ENCODE assay signal across 38 cellular contexts in the genomic region with DNA sequence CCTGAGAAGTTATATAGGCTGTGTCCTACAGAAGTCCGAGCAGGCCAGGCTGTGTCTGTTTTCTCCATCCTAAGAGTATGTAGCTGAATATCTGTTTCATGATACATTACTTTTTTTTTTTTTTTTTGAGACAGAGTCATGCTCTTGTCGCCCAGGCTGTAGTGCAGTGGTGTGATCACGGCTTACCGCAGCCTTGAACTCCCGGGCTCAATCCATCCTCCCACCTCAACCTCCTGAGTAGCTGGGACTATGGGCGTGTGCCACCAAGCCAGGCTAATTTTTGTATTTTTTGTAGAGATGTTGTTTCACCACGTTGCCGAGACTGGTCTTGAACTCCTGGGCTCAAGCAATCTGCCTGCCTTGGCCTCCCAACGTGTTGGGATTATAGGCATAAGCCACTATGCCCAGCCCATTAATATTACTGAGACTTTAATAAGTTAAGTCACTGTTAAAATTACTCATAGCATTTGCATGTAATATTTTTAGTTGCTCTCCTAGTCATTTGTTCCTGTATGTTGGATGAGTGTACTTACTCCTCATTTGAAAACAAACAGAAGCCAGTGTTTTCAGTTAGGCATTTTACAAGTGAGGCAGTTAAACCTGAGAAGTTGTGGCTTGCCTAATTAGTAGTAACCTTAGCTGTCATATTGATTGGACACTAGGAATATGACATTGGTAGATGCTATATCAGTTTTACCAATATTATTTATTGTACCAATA. TPM values are rescaled to one million over a fixed set of nuclear protein-coding genes. Genes with fewer than 3 reads are reported as not detected.
DNase-seq lines count a peak whose midpoint lies in the region; ATAC-seq, FAIRE-seq and TF ChIP-seq lines count a peak whose summit lies in the region.
"Had no signal": no experiment of that assay in that cellular context is flagged by ENCODE, and none has a peak within 500 bp of the region (broad histone marks: within the 10 kb centered on the region; RNA-seq: fewer than 3 reads in every experiment).

No MANE protein-coding gene starts in this region.

- intact Hi-C loops in adrenal gland (cut with DNase I): no loop called here

- no peaks in the 10 kb centered on the region for H3K27me3 ChIP-seq in adrenal gland
- H3K27me3 ChIP-seq: ascending aorta, heart left ventricle, neutrophil, right lobe of liver, stomach, thyroid gland had no signal

- H3K36me3 Mint-ChIP-seq in activated T-cell treated with anti-CD3 and anti-CD28 coated beads, Interleukin-2, amount 50 U/mL, for 24 hours (ENCODE audit: low read depth): peaks cover 94% of the 10 kb centered on the region
- peaks cover 39% of the 10 kb centered on the region for H3K36me3 Mint-ChIP-seq in memory B cell

- H3K4me3 ChIP-seq in adrenal gland: no peak overlapping the region
- H3K4me3 ChIP-seq: A549, ascending aorta, GM12878, heart left ventricle, left ventricle myocardium inferior, right lobe of liver, stomach, thyroid gland had no signal

- H3K27ac ChIP-seq in adrenal gland: peak overlapping the region in 4 of 5 donors; percentile 27 to 70 (median 62)
- H3K27ac ChIP-seq: A549, ascending aorta, heart left ventricle, left ventricle myocardium inferior, neutrophil, right lobe of liver, stomach, thyroid gland had no signal

- H3K4me1 ChIP-seq in adrenal gland (replicated peaks in 1 of 2): peaks cover 0 to 28% of the 10 kb centered on the region in 2 donors
- H3K4me1 ChIP-seq: A549, ascending aorta, heart left ventricle, left ventricle myocardium inferior, right lobe of liver, stomach, thyroid gland had no signal

- no peaks in the 10 kb centered on the region for H3K9me3 ChIP-seq in adrenal gland (replicated peaks in 1 of 3)
- H3K9me3 ChIP-seq: A549, ascending aorta, heart left ventricle, left ventricle myocardium inferior, neutrophil, right lobe of liver, SK-N-SH, stomach, thyroid gland had no signal

- no peaks in the 10 kb centered on the region for H3K9me3 Mint-ChIP-seq in activated T-cell treated with anti-CD3 and anti-CD28 coated beads, Interleukin-2, amount 50 U/mL, for 24 hours
- H3K9me3 Mint-ChIP-seq in memory B cell: no peaks in the 10 kb centered on the region
- H3K9me3 Mint-ChIP-seq: activated B cell treated with CpG ODN at 0.5 μM for 24 hours; CD4-positive, alpha-beta memory T cell; T-helper 1 cell treated with Interleukin-12 subunit alpha and Interleukin-12 subunit beta and Interleukin-4 antibody, amounts not matched to agents 30 μg/mL and 1 μg/mL, for 36 hours had no signal

- peak overlapping the region; percentile 82 for H3K27ac Mint-ChIP-seq in activated T-cell treated with anti-CD3 and anti-CD28 coated beads, Interleukin-2, amount 50 U/mL, for 24 hours
- peak overlapping the region; percentile 14 for H3K27ac Mint-ChIP-seq in memory B cell
- H3K27ac Mint-ChIP-seq: activated B cell treated with CpG ODN at 0.5 μM for 24 hours; T-helper 1 cell treated with Interleukin-12 subunit alpha and Interleukin-12 subunit beta and Interleukin-4 antibody, amounts not matched to agents 30 μg/mL and 1 μg/mL, for 36 hours had no signal

- WGBS in adrenal gland, 4 donors: 56 to 64% (median 60%) methylated on average over 9 of the region's 9 CpGs

- TF ChIP-seq POLR2A in adrenal gland (IDR thresholded peaks at IDR 0.05): peak in 1 of 2 donors; percentile 26
- TF ChIP-seq POLR2A in GM12892 (IDR thresholded peaks at IDR 0.05; ENCODE audit: low read depth, low read length): no peak

- no peak for FAIRE-seq in GM12892 (lab: Jason Lieb, UNC)
- FAIRE-seq: A549, GM12878, HepG2, keratinocyte had no signal

- H3K4me3 Mint-ChIP-seq in activated T-cell treated with anti-CD3 and anti-CD28 coated beads, Interleukin-2, amount 50 U/mL, for 24 hours: no peak overlapping the region
- no peak overlapping the region for H3K4me3 Mint-ChIP-seq in memory B cell
- H3K4me3 Mint-ChIP-seq: activated B cell treated with CpG ODN at 0.5 μM for 24 hours; CD4-positive, alpha-beta memory T cell; T-helper 1 cell treated with Interleukin-12 subunit alpha and Interleukin-12 subunit beta and Interleukin-4 antibody, amounts not matched to agents 30 μg/mL and 1 μg/mL, for 36 hours had no signal

- DNase-seq in activated T-cell treated with anti-CD3 and anti-CD28 coated beads, Interleukin-2, amount 50 U/mL, for 24 hours: no peak
- no peak for DNase-seq in activated T-cell treated with anti-CD3 and anti-CD28 coated beads, Interleukin-2, amount 50 U/mL, for 1 hour
- DNase-seq in EL (peak; percentile 5), adrenal gland (peak in 5 of 7 donors; percentile 42 to 61 (median 50)), memory B cell (ENCODE audit: low spot score in 2 of 2) (no peak), COLO668 (lab: John Stamatoyannopoulos, UW; ENCODE audit: unreplicated experiment) (no peak), NCI-H1436 treated with DMSO at 0.1 percent for 48 hours (lab: John Stamatoyannopoulos, UW) (no peak), GM12892 (ENCODE audit: insufficient read length) (no peak)
- DNase-seq: activated B cell treated with CpG ODN at 0.5 μM for 24 hours; activated CD4-positive, alpha-beta T cell treated with anti-CD3 and anti-CD28 coated beads, Interleukin-2, amount 50 U/mL, for 48 hours; activated effector memory CD4-positive, alpha-beta T cell treated with anti-CD3 and anti-CD28 coated beads, Interleukin-2, amount 50 U/mL, for 16 hours; AML-193; CD4-positive, alpha-beta memory T cell; cortex of kidney; effector memory CD4-positive, alpha-beta T cell; erythroblast; foreskin melanocyte; heart left ventricle; Kasumi-1; left ventricle myocardium inferior; MV-4-11; NCI-H1436; NCI-H2081 treated with DMSO at 0.1 percent for 48 hours; NCI-H2227 treated with DMSO at 0.1 percent for 48 hours; NCI-H526; NK-92 treated with Interleukin-12 subunit alpha and Interleukin-12 subunit beta, amount 100 ng/mL, for 24 hours; right lobe of liver; SK-N-SH; stimulated activated CD4-positive, alpha-beta T cell treated with anti-CD3 and anti-CD28 coated beads, Interleukin-2, amount 100 ng/mL, for 48 hours; stomach; thyroid gland had no signal

- H3K4me1 Mint-ChIP-seq in activated T-cell treated with anti-CD3 and anti-CD28 coated beads, Interleukin-2, amount 50 U/mL, for 24 hours (ENCODE audit: low read depth): peaks cover 7% of the 10 kb centered on the region
- no peaks in the 10 kb centered on the region for H3K4me1 Mint-ChIP-seq in memory B cell
- H3K4me1 Mint-ChIP-seq: activated B cell treated with CpG ODN at 0.5 μM for 24 hours had no signal

- H3K27me3 Mint-ChIP-seq in activated T-cell treated with anti-CD3 and anti-CD28 coated beads, Interleukin-2, amount 50 U/mL, for 24 hours: no peaks in the 10 kb centered on the region
- H3K27me3 Mint-ChIP-seq in memory B cell: no peaks in the 10 kb centered on the region
- H3K27me3 Mint-ChIP-seq: activated B cell treated with CpG ODN at 0.5 μM for 24 hours; CD4-positive, alpha-beta memory T cell had no signal

- ATAC-seq in memory B cell (ENCODE audit: low read depth): no peak
- ATAC-seq: A549, GM12878, heart left ventricle, HepG2, right lobe of liver had no signal

- peaks cover 0 to 92% of the 10 kb centered on the region in 2 donors for H3K36me3 ChIP-seq in adrenal gland (replicated peaks in 1 of 2)

- no peak for TF ChIP-seq CTCF in adrenal gland (IDR thresholded peaks at IDR 0.05)

RNA-seq across cellular contexts. Expression of a gene that starts 26.1 kb away (rescaled TPM):
- 10 to 100 TPM; 47.2 to 84.6 (median 62.1) TPM for total RNA-seq in adrenal gland
- 10 to 100 TPM; 57.4 to 89.0 (median 75.0) TPM for polyA plus RNA-seq in adrenal gland
- 60.9 TPM for polyA plus RNA-seq in GM12892 (2012; ENCODE audit: missing spikeins)

Comparison
In these comparisons a context has a peak if more than half of its experiments do, and no peak if none do; other contexts are left out.
1. DNase-seq: peak in EL (single experiment) and adrenal gland (5 of 7); none in activated T-cell treated with anti-CD3 and anti-CD28 coated beads, Interleukin-2, amount 50 U/mL, for 24 hours (single experiment), activated T-cell treated with anti-CD3 and anti-CD28 coated beads, Interleukin-2, amount 50 U/mL, for 1 hour (single experiment), memory B cell (0 of 2), COLO668 (single experiment), NCI-H1436 treated with DMSO at 0.1 percent for 48 hours (single experiment) and GM12892 (single experiment).